In genomic region chr19:38663957-38664502, GRCh38 we compare ENCODE assay signal across 7 cellular contexts. TPM values are rescaled to one million over a fixed set of nuclear protein-coding genes. Genes with fewer than 3 reads are reported as not detected.
A peak's percentile ranks its signal among the peaks of the same experiment; 100 is the strongest.
DNase-seq lines count a peak whose midpoint lies in the region; ATAC-seq and TF ChIP-seq lines count a peak whose summit lies in the region.

No MANE protein-coding gene starts in this region.

- intact Hi-C loops in mammary epithelial cell (cut with micrococcal nuclease) (no loop called here), lower lobe of right lung (cut with DNase I) (no loop called here)

- H3K4me2 ChIP-seq in mammary epithelial cell (ENCODE audit: insufficient read depth, low read depth, low read length) = peak overlapping the region; percentile 46

- peaks cover 10% of the 10 kb centered on the region for H3K36me3 ChIP-seq in mammary epithelial cell (ENCODE audit: insufficient read depth, low read length)
- H3K36me3 ChIP-seq in lower lobe of right lung = peaks cover 4% of the 10 kb centered on the region
- no peaks in the 10 kb centered on the region for H3K36me3 ChIP-seq in suprapubic skin
- H3K36me3 ChIP-seq in WERI-Rb-1 = peaks cover 57% of the 10 kb centered on the region

- dilution Hi-C loops in mammary epithelial cell (cut with HindIII; ENCODE audit: low sequenced_read_pairs) = no loop called here

- ATAC-seq in lower lobe of right lung (no peak), HG02763 (IDR thresholded peaks at IDR 0.05; ENCODE audit: unreplicated experiment) (no peak)

- TF ChIP-seq POLR2A in suprapubic skin (IDR thresholded peaks at IDR 0.05) = no peak

- no peaks in the 10 kb centered on the region for H4K20me1 ChIP-seq in mammary epithelial cell (ENCODE audit: insufficient read depth, low read length)

- CTCF ChIA-PET in mammary epithelial cell (lab: Charles Lee; ENCODE audit: low non-redundant PET) = interaction anchor here (0.6 kb wide), 1 partner anchor 188 kb away, joined by 17 read pairs; no protein-coding TSS in a partner anchor

- peaks cover 98% of the 10 kb centered on the region for H3K79me2 ChIP-seq in mammary epithelial cell (ENCODE audit: insufficient read depth, low read length)

- WGBS in mammary epithelial cell (ENCODE audit: low coverage, missing lambda C conversion rate) = 27% methylated on average over 19 of the region's 19 CpGs
- WGBS in suprapubic skin = 33% methylated on average over 10 of the region's 19 CpGs

- peak overlapping the region; percentile 41 for H3K9ac ChIP-seq in mammary epithelial cell (ENCODE audit: insufficient read depth, low read length)

- TF ChIP-seq CTCF in mammary epithelial cell (conservative IDR thresholded peaks at IDR 0.05 in 1 of 2, IDR thresholded peaks at IDR 0.05 in 1 of 2; ENCODE audit: extremely low read depth in 1 of 2, insufficient read depth in 1 of 2, low read depth in 1 of 2, low read length in 2 of 2) = no peak
- no peak for TF ChIP-seq CTCF in lower lobe of right lung (IDR thresholded peaks at IDR 0.05)
- no peak for TF ChIP-seq CTCF in suprapubic skin (IDR thresholded peaks at IDR 0.05)
- no peak for TF ChIP-seq CTCF in WERI-Rb-1 (IDR thresholded peaks at IDR 0.05; ENCODE audit: low read depth, low read length)

- in situ Hi-C loops in mammary epithelial cell (cut with MboI; ENCODE audit: low sequenced_read_pairs in 2 of 2) = no loop called here

- peak; percentile 54 for TF ChIP-seq EP300 in suprapubic skin (IDR thresholded peaks at IDR 0.05)

- H3K27me3 ChIP-seq in mammary epithelial cell (ENCODE audit: insufficient read depth, low read length) = no peaks in the 10 kb centered on the region
- H3K27me3 ChIP-seq in lower lobe of right lung (ENCODE audit: low read depth) = no peaks in the 10 kb centered on the region
- H3K27me3 ChIP-seq in suprapubic skin = no peaks in the 10 kb centered on the region
- no peaks in the 10 kb centered on the region for H3K27me3 ChIP-seq in WERI-Rb-1 (ENCODE audit: insufficient read depth, low read depth, severe bottlenecking)

- peaks cover 97% of the 10 kb centered on the region for H3K4me1 ChIP-seq in mammary epithelial cell (ENCODE audit: insufficient read depth, low read length)
- H3K4me1 ChIP-seq in lower lobe of right lung = peaks cover 100% of the 10 kb centered on the region
- peaks cover 93% of the 10 kb centered on the region for H3K4me1 ChIP-seq in suprapubic skin

- H3K4me3 ChIP-seq in mammary epithelial cell (replicated peaks in 1 of 3; ENCODE audit: insufficient read depth in 1 of 3, low read depth in 2 of 3, low read length in 3 of 3) (no peak overlapping the region), lower lobe of right lung (no peak overlapping the region), suprapubic skin (peak overlapping the region; percentile 8), WERI-Rb-1 (ENCODE audit: low read depth, low read length) (no peak overlapping the region)

- H3K27ac ChIP-seq in mammary epithelial cell (ENCODE audit: insufficient read depth, low read depth, low read length) = peak overlapping the region; percentile 84
- H3K27ac ChIP-seq in lower lobe of right lung = peak overlapping the region; percentile 85
- H3K27ac ChIP-seq in suprapubic skin = peak overlapping the region; percentile 96
- no peak overlapping the region; the same call in 1 of the 2 replicates for H3K27ac ChIP-seq in WERI-Rb-1

- DNase-seq in M059J (ENCODE audit: low read depth) (peak; percentile 32), mammary epithelial cell (no peak), lower lobe of right lung (no peak), suprapubic skin (ENCODE audit: low spot score in 2 of 2) (no peak), WERI-Rb-1 (no peak), AG20443 (ENCODE audit: low spot score) (no peak)

- no TSS peak for BruUV-seq in mammary epithelial cell (replicated peaks; lab: Mats Ljungman, UMichigan)

- H2AFZ ChIP-seq in mammary epithelial cell (ENCODE audit: low read depth, low read length) = no peak overlapping the region

- H3K9me3 ChIP-seq in mammary epithelial cell (replicated peaks; ENCODE audit: insufficient read depth, low read length) (no peaks in the 10 kb centered on the region), lower lobe of right lung (no peaks in the 10 kb centered on the region), suprapubic skin (no peaks in the 10 kb centered on the region), WERI-Rb-1 (ENCODE audit: severe bottlenecking) (no peaks in the 10 kb centered on the region)

RNA-seq across cellular contexts. Expression of gene ACTN4, which starts 16.6 kb away (rescaled TPM):
- total RNA-seq in M059J (2014; rRNA removed; shearing (Covaris generic)) = 271 and 536 TPM in 2 replicates
- total RNA-seq in mammary epithelial cell = 1,000 to 10,000 TPM in 1 of 2 donors, 100 to 1,000 TPM in 1; 951 to 1,146 TPM
- 524 TPM for polyA plus RNA-seq in mammary epithelial cell
- 912 TPM for polyA minus RNA-seq in mammary epithelial cell
- total RNA-seq in lower lobe of right lung = 454 TPM
- 100 to 1,000 TPM; 475 to 520 (median 507) TPM for total RNA-seq in suprapubic skin

RNA-seq across cellular contexts. Expression of gene EIF3K, which starts 45.0 kb away (rescaled TPM):
- 615 and 648 TPM in 2 replicates for total RNA-seq in M059J (2014; rRNA removed; shearing (Covaris generic))
- 100 to 1,000 TPM; 237 to 319 TPM for total RNA-seq in mammary epithelial cell
- polyA plus RNA-seq in mammary epithelial cell = 490 TPM
- 368 TPM for polyA minus RNA-seq in mammary epithelial cell
- total RNA-seq in lower lobe of right lung = 229 TPM
- total RNA-seq in suprapubic skin = 100 to 1,000 TPM; 274 to 587 (median 557) TPM

RNA-seq across cellular contexts. Expression of gene MAP4K1, which starts 46.3 kb away (rescaled TPM):
- total RNA-seq in M059J (2014; rRNA removed; shearing (Covaris generic)) = 0.22 TPM in 1 of 2 replicates, not detected in the other
- under 1 TPM in 1 of 2 donors, not detected in 1; 0.75 TPM for total RNA-seq in mammary epithelial cell
- 0.51 TPM for polyA plus RNA-seq in mammary epithelial cell
- not detected for polyA minus RNA-seq in mammary epithelial cell
- 11.4 TPM for total RNA-seq in lower lobe of right lung
- 1 to 10 TPM in 3 of 4 donors, under 1 TPM in 1; 0.68 to 2.8 (median 1.8) TPM for total RNA-seq in suprapubic skin
